Comparison of ENCODE assay signal across 1 cellular context in the genomic region with DNA sequence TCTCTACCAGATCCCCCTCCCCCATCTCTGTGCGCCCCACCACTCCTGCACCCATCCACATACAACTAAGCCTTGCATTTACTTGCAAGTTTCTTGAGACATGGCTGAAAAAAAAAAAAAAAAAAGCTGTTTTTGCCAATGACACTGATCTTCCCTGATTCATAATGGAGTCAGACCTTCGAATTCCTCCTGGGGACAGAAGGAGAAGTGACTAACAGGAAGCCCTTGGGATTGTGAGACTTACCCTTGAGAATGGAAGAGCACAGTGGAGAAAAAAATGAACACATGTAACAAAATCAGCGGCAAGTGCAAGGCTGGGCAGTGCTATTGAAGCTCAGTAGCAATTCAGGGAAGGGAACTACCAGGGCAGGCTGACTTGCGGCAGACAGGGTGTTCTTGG.
TF ChIP-seq lines count a peak whose summit lies in the region.

No MANE protein-coding gene starts in this region.

TF ChIP-seq in endothelial cell of umbilical vein, 7 proteins besides CTCF, POLR2A, EP300 and RAD21:
- TF ChIP-seq POLR2AphosphoS5 (IDR thresholded peaks at IDR 0.05; ENCODE audit: insufficient read depth, low read depth, low read length) (no peak), GATA2 (IDR thresholded peaks at IDR 0.05; ENCODE audit: insufficient read depth, insufficient read length, low read depth, low read length) (no peak), JUN (IDR thresholded peaks at IDR 0.05; ENCODE audit: borderline replicate concordance, insufficient read depth, insufficient read length, low read depth) (peak; percentile 53), EZH2 (IDR thresholded peaks at IDR 0.05; ENCODE audit: borderline replicate concordance, low read depth, low read length, severe bottlenecking) (no peak), MYC (IDR thresholded peaks at IDR 0.05; ENCODE audit: low read depth, low read length) (no peak), FOS (IDR thresholded peaks at IDR 0.05; ENCODE audit: borderline replicate concordance, insufficient read depth, low read length) (peak; percentile 87)
- TF ChIP-seq, protein P1, sequence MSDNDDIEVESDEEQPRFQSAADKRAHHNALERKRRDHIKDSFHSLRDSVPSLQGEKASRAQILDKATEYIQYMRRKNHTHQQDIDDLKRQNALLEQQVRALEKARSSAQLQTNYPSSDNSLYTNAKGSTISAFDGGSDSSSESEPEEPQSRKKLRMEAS (IDR thresholded peaks at IDR 0.05; ENCODE audit: insufficient read depth, insufficient read length) = no peak
